Comparison of ENCODE assay signal across 8 cellular contexts in genomic region chr1:9867408-9868243, GRCh38. TPM values are rescaled to one million over a fixed set of nuclear protein-coding genes. Genes with fewer than 3 reads are reported as not detected.
A peak's percentile ranks its signal among the peaks of the same experiment; 100 is the strongest.
DNase-seq lines count a peak whose midpoint lies in the region; ATAC-seq and TF ChIP-seq lines count a peak whose summit lies in the region.

No MANE protein-coding gene starts in this region.

- peak; percentile 94 for TF ChIP-seq CTCF in foreskin fibroblast (IDR thresholded peaks at IDR 0.05; ENCODE audit: low read depth, low read length)
- peak in 2 of 3 donors; percentile 56 to 89 for TF ChIP-seq CTCF in omental fat pad (IDR thresholded peaks at IDR 0.05)
- TF ChIP-seq CTCF in thyroid gland (IDR thresholded peaks at IDR 0.05) = peak; percentile 92 to 98 (median 96)

- H3K9me3 ChIP-seq in thyroid gland = no peaks in the 10 kb centered on the region

- no peak for ATAC-seq in omental fat pad (ENCODE audit: low FRiP score)

- intact Hi-C loops in activated T-helper 2 cell treated with anti-CD3 and anti-CD28 coated beads, Interferon-gamma antibody, Interleukin-2, Interleukin-4, amounts not matched to agents 10 μg/mL and 5 μg/mL and 100 μg/mL, durations not matched to agents 14 hours and 24 hours and 36 hours (cut with micrococcal nuclease) = loop anchor here (1.0 to 10.0 kb wide), 3 partner anchors 83 to 240 kb away; no protein-coding TSS in a partner anchor
- intact Hi-C loops in thyroid gland (cut with DNase I) = loop anchor here (2.0 kb wide), 2 partner anchors 81 to 241 kb away; no protein-coding TSS in a partner anchor

- no peak overlapping the region for H3K4me3 Mint-ChIP-seq in activated T-helper 2 cell treated with anti-CD3 and anti-CD28 coated beads, Interferon-gamma antibody, Interleukin-2, Interleukin-4, amounts not matched to agents 10 μg/mL and 5 μg/mL and 100 μg/mL, durations not matched to agents 14 hours and 24 hours and 36 hours (ENCODE audit: low read depth)

- H3K4me3 ChIP-seq in Jurkat, Clone E6-1 (ENCODE audit: low read length) = no peak overlapping the region
- H3K4me3 ChIP-seq in foreskin fibroblast (ENCODE audit: low read depth in 1 of 2, low read length in 2 of 2) (no peak overlapping the region), thyroid gland (replicated peaks in 1 of 3) (no peak overlapping the region)

- H3K27ac ChIP-seq in thyroid gland = no peak overlapping the region

- no peaks in the 10 kb centered on the region for H3K9me3 Mint-ChIP-seq in activated T-helper 2 cell treated with anti-CD3 and anti-CD28 coated beads, Interferon-gamma antibody, Interleukin-2, Interleukin-4, amounts not matched to agents 10 μg/mL and 5 μg/mL and 100 μg/mL, durations not matched to agents 14 hours and 24 hours and 36 hours

- no peaks in the 10 kb centered on the region for H3K27me3 Mint-ChIP-seq in activated T-helper 2 cell treated with anti-CD3 and anti-CD28 coated beads, Interferon-gamma antibody, Interleukin-2, Interleukin-4, amounts not matched to agents 10 μg/mL and 5 μg/mL and 100 μg/mL, durations not matched to agents 14 hours and 24 hours and 36 hours (ENCODE audit: low read depth)

- peaks cover 10 to 11% of the 10 kb centered on the region in 2 donors for H3K36me3 ChIP-seq in thyroid gland

- TF ChIP-seq POLR2A in thyroid gland (IDR thresholded peaks at IDR 0.05) = no peak

- no peaks in the 10 kb centered on the region for H3K4me1 ChIP-seq in thyroid gland

- no peaks in the 10 kb centered on the region for H3K27me3 ChIP-seq in thyroid gland

- DNase-seq in SIG-M5 treated with dmso at 0.1 percent for 504 hours (lab: John Stamatoyannopoulos, UW; ENCODE audit: unreplicated experiment) (peak; percentile 54), SIG-M5 (lab: John Stamatoyannopoulos, UW) (no peak), RPMI8226 (peak; percentile 84), foreskin fibroblast (peak; percentile 39 to 85), omental fat pad (ENCODE audit: low spot score) (peak; percentile 94), thyroid gland (peak; percentile 75 to 81)
- peak; percentile 60 for DNase-seq in Jurkat, Clone E6-1 (ENCODE audit: low read depth, low spot score)
- DNase-seq in activated T-helper 2 cell treated with anti-CD3 and anti-CD28 coated beads, Interferon-gamma antibody, Interleukin-2, Interleukin-4, amounts not matched to agents 10 μg/mL and 5 μg/mL and 100 μg/mL, durations not matched to agents 14 hours and 24 hours and 36 hours (ENCODE audit: low spot score) = peak; percentile 77

- 63 to 76% methylated on average over 10 to 12 of the region's 15 CpGs for whole genome bisulfite sequencing in thyroid gland, 2 donors

- H3K27ac Mint-ChIP-seq in activated T-helper 2 cell treated with anti-CD3 and anti-CD28 coated beads, Interferon-gamma antibody, Interleukin-2, Interleukin-4, amounts not matched to agents 10 μg/mL and 5 μg/mL and 100 μg/mL, durations not matched to agents 14 hours and 24 hours and 36 hours = no peak overlapping the region

- H3K36me3 Mint-ChIP-seq in activated T-helper 2 cell treated with anti-CD3 and anti-CD28 coated beads, Interferon-gamma antibody, Interleukin-2, Interleukin-4, amounts not matched to agents 10 μg/mL and 5 μg/mL and 100 μg/mL, durations not matched to agents 14 hours and 24 hours and 36 hours (ENCODE audit: low read depth) = no peaks in the 10 kb centered on the region

- H3K4me1 Mint-ChIP-seq in activated T-helper 2 cell treated with anti-CD3 and anti-CD28 coated beads, Interferon-gamma antibody, Interleukin-2, Interleukin-4, amounts not matched to agents 10 μg/mL and 5 μg/mL and 100 μg/mL, durations not matched to agents 14 hours and 24 hours and 36 hours (ENCODE audit: low read depth) = peaks cover 4% of the 10 kb centered on the region

RNA-seq across cellular contexts. Expression of gene CTNNBIP1, which starts 42.4 kb away (rescaled TPM):
- 41.5 TPM for polyA plus RNA-seq in Jurkat, Clone E6-1 (2012; ENCODE audit: insufficient read depth, insufficient read length)
- 7.4 and 7.5 TPM in 2 replicates for total RNA-seq in activated T-helper 2 cell treated with anti-CD3 and anti-CD28 coated beads, Interferon-gamma antibody, Interleukin-2, Interleukin-4, amounts not matched to agents 10 μg/mL and 5 μg/mL and 100 μg/mL, durations not matched to agents 14 hours and 24 hours and 36 hours
- 10 to 100 TPM; 13.3 to 42.6 (median 15.7) TPM for total RNA-seq in omental fat pad
- total RNA-seq in thyroid gland = 10 to 100 TPM; 58.0 to 99.3 (median 75.2) TPM

RNA-seq across cellular contexts. Expression of gene CLSTN1, which starts 43.9 kb away (rescaled TPM):
- polyA plus RNA-seq in Jurkat, Clone E6-1 (2012; ENCODE audit: insufficient read depth, insufficient read length) = 38.1 TPM
- total RNA-seq in activated T-helper 2 cell treated with anti-CD3 and anti-CD28 coated beads, Interferon-gamma antibody, Interleukin-2, Interleukin-4, amounts not matched to agents 10 μg/mL and 5 μg/mL and 100 μg/mL, durations not matched to agents 14 hours and 24 hours and 36 hours = 46.5 and 48.8 TPM in 2 replicates
- total RNA-seq in omental fat pad (10 to 100 TPM; 28.3 to 41.0 (median 30.1) TPM), thyroid gland (10 to 100 TPM; 59.5 to 85.0 (median 81.5) TPM)
